Comparison of ENCODE assay signal across 8 cellular contexts in genomic region chr9:83219154-83219923, GRCh38.
DNase-seq lines count a peak whose midpoint lies in the region; ATAC-seq lines count a peak whose summit lies in the region.

No MANE protein-coding gene starts in this region.

- DNase-seq in AG20443 (ENCODE audit: low spot score), result peak; percentile 82
- DNase-seq in KG1 (lab: John Stamatoyannopoulos, UW), result peak; percentile 15
- peak; percentile 33 for DNase-seq in RKO (ENCODE audit: low spot score)
- peak; percentile 83 for DNase-seq in ecto neural progenitor cell (ENCODE audit: low spot score)
- peak; percentile 97 for DNase-seq in left kidney (ENCODE audit: low read depth, low spot score)
- peak; percentile 28 for DNase-seq in smooth muscle cell of the brain vasculature (ENCODE audit: low read depth, low spot score)

- ATAC-seq in GM18511 (IDR thresholded peaks at IDR 0.05; ENCODE audit: unreplicated experiment) (peak; percentile 49), HG03565 (IDR thresholded peaks at IDR 0.05; ENCODE audit: unreplicated experiment) (no peak)

Comparison
In these comparisons a context has a peak if more than half of its experiments do, and no peak if none do; other contexts are left out.
1. DNase-seq: peak in every context shown above with its lines; median percentile 97 in left kidney; 83 in ecto neural progenitor cell; 82 in AG20443; 33 in RKO; 28 in smooth muscle cell of the brain vasculature; 15 in KG1.